ENCODE assay signal across 1 cellular context in genomic region chr17:50636145-50636803, GRCh38.
TF ChIP-seq lines count a peak whose summit lies in the region.

No MANE protein-coding gene starts in this region.

TF ChIP-seq in WTC11, 78 proteins besides CTCF, POLR2A, EP300 and RAD21 (continued from another document):
- TF ChIP-seq GABPB1 (CRISPR knock-in tag; IDR thresholded peaks at IDR 0.05) = 0 out of 2 replicates have a peak, but pooled peaks have one; percentile 49
